In the genomic region with DNA sequence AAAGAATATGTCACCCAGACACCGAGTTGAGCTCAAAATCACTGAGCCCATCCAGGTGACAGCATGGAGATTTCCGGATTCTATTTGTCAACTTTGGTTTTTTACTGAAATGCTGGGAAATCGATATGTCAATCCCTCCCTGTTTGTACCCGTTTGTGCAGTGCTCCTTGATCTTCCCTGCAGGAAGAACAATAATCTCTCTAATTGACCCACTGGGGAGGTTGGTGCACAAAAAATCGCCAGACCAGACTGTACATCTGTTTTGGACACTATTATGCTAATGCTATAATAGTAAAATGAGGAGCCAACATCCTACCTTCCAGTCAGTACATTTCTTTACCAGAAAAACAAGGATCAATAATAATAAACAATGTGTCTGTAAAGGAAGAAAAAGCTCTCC, we compare ENCODE assay signal across 30 cellular contexts. TPM values are rescaled to one million over a fixed set of nuclear protein-coding genes. Genes with fewer than 3 reads are reported as not detected.
"Had no signal": no experiment of that assay in that cellular context is flagged by ENCODE, and none has a peak within 500 bp of the region (broad histone marks: within the 10 kb centered on the region; RNA-seq: fewer than 3 reads in every experiment).

No MANE protein-coding gene starts in this region.

- H3K36me3 ChIP-seq: tibial nerve, WERI-Rb-1 had no signal

- ATAC-seq: activated CD4-positive, CD25-positive, alpha-beta regulatory T cell treated with anti-CD3 and anti-CD28 coated beads, Interleukin-2, amount 50 U/mL, for 24 hours; effector memory CD8-positive, alpha-beta T cell; right cardiac atrium; T-helper 17 cell had no signal

- H3K27ac ChIP-seq: coronary artery, parathyroid adenoma, tibial nerve, WERI-Rb-1 had no signal

- DNase-seq: activated CD4-positive, alpha-beta T cell treated with anti-CD3 and anti-CD28 coated beads for 48 hours; activated CD4-positive, alpha-beta T cell treated with anti-CD3 and anti-CD28 coated beads, Interleukin-2, amount 50 U/mL, for 48 hours; activated CD8-positive, alpha-beta memory T cell treated with anti-CD3 and anti-CD28 coated beads for 24 hours; activated effector memory CD4-positive, alpha-beta T cell treated with Interleukin-2 at 50 U/mL for 16 hours; activated naive CD4-positive, alpha-beta T cell treated with Interleukin-2 at 50 U/mL for 16 hours; anterior cingulate cortex; cerebellar nuclear complex; dorsolateral prefrontal cortex; effector memory CD8-positive, alpha-beta T cell; erythroblast; head of caudate nucleus; hypothalamus; immature natural killer cell; naive B cell; nephron progenitor cell; nucleus accumbens; right cardiac atrium; stimulated activated CD4-positive, alpha-beta T cell treated with anti-CD3 and anti-CD28 coated beads, Interleukin-15, amount 100 ng/mL, for 24 hours; stimulated activated CD4-positive, alpha-beta T cell treated with anti-CD3 and anti-CD28 coated beads, Interleukin-2, amount 100 ng/mL, for 24 hours; stimulated activated naive CD4-positive, alpha-beta T cell treated with Interleukin-2 at 50 U/mL for 16 hours; T-helper 17 cell; T1000; WERI-Rb-1 had no signal

- H3K4me3 ChIP-seq: coronary artery, tibial nerve had no signal

- H2AFZ ChIP-seq: parathyroid adenoma had no signal

- H3K9ac ChIP-seq: parathyroid adenoma had no signal

- H3K79me2 ChIP-seq: parathyroid adenoma had no signal

RNA-seq across cellular contexts. Expression of gene BARHL2, which starts 1.8 kb away (rescaled TPM):
- polyA plus RNA-seq: adipose tissue, fibroblast of lung, immature natural killer cell, right cardiac atrium, urinary bladder had no signal
